Comparison of ENCODE assay signal across 28 cellular contexts in genomic region chr5:63217422-63217821, GRCh38.
"Had no signal": no experiment of that assay in that cellular context is flagged by ENCODE, and none has a peak within 500 bp of the region (broad histone marks: within the 10 kb centered on the region; RNA-seq: fewer than 3 reads in every experiment).

No MANE protein-coding gene starts in this region.

- FAIRE-seq: colon, endometrium, endothelial cell of umbilical vein, frontal cortex had no signal

- H3K36me3 ChIP-seq: colonic mucosa, esophagus muscularis mucosa, esophagus squamous epithelium, gastrocnemius medialis, gastroesophageal sphincter, heart left ventricle, heart right ventricle had no signal

- ATAC-seq: effector memory CD8-positive, alpha-beta T cell; esophagus mucosa; foreskin keratinocyte; gastrocnemius medialis; gastroesophageal sphincter; heart left ventricle; heart right ventricle had no signal

- DNase-seq: colonic mucosa; cortex of kidney; dermis blood vessel endothelial cell; dorsolateral prefrontal cortex; effector CD4-positive, alpha-beta T cell; effector CD8-positive, alpha-beta T cell; effector memory CD4-positive, alpha-beta T cell; effector memory CD8-positive, alpha-beta T cell; endodermal cell; erythroblast; esophagus squamous epithelium; foreskin fibroblast; foreskin keratinocyte; foreskin melanocyte; gastrocnemius medialis; glutamatergic neuron; head of caudate nucleus; heart left ventricle; heart right ventricle had no signal

- H3K9me3 ChIP-seq: colonic mucosa, esophagus muscularis mucosa, esophagus squamous epithelium, gastrocnemius medialis, gastroesophageal sphincter, heart left ventricle had no signal

- H3K27ac ChIP-seq: colonic mucosa, coronary artery, dorsolateral prefrontal cortex, epithelial cell of prostate, esophagus muscularis mucosa, esophagus squamous epithelium, foreskin keratinocyte, gastrocnemius medialis, gastroesophageal sphincter, heart left ventricle, heart right ventricle had no signal

- H3K4me1 ChIP-seq: colonic mucosa, esophagus muscularis mucosa, esophagus squamous epithelium, foreskin keratinocyte, gastrocnemius medialis, gastroesophageal sphincter, heart left ventricle, heart right ventricle had no signal

- H3K4me3 ChIP-seq: colonic mucosa, coronary artery, dorsolateral prefrontal cortex, esophagus muscularis mucosa, esophagus squamous epithelium, gastrocnemius medialis, gastroesophageal sphincter, heart left ventricle, heart right ventricle had no signal

- H3K27me3 ChIP-seq: colonic mucosa, dorsolateral prefrontal cortex, esophagus muscularis mucosa, esophagus squamous epithelium, foreskin keratinocyte, gastrocnemius medialis, gastroesophageal sphincter, heart left ventricle, heart right ventricle had no signal
